Comparison of ENCODE assay signal across 1 cellular context in the genomic region with DNA sequence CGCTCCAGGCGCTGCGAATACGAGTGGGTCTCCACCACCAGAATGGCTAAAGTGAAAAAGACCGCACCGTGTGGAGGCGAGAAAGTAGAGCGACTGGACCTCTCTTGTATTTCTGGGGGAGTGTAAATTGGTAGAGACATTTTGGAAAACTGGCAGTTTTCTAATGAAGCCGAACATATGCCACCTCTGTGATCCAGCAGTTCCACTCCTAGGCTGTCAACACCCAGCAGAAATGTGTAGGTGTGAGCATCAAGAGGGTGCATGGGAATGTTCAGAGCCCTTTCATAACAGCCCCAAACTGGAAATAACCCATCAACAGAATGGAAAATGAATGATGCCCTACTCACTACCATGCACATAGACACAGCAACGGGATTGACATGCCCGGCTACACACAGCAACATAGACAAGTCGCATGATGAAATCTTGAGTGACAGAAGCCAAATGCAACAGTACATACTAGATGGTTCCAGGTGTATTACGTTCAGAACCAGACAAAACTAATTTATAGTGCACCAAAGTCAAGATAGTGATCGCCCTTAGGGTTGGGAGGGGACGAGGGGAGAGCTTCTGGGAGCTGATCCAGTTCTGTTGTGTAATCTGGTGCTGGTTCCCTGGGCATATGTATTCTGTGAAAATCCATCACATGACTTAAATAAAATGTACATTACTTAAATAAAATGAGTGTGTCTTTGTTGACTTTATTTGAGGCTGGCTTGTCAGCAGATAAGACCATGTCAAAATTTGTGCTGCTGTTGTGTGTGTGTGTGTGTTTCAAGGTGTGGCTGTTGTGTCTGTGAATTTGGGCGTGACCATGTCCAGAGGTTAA.
TF ChIP-seq lines count a peak whose summit lies in the region.

No MANE protein-coding gene starts in this region.

TF ChIP-seq in K562, 482 proteins besides CTCF, POLR2A, EP300 and RAD21 (continues in another document):
- TF ChIP-seq ILK (tag; IDR thresholded peaks at IDR 0.05; ENCODE audit: borderline replicate concordance, low read depth): no peak
- TF ChIP-seq, protein P1, sequence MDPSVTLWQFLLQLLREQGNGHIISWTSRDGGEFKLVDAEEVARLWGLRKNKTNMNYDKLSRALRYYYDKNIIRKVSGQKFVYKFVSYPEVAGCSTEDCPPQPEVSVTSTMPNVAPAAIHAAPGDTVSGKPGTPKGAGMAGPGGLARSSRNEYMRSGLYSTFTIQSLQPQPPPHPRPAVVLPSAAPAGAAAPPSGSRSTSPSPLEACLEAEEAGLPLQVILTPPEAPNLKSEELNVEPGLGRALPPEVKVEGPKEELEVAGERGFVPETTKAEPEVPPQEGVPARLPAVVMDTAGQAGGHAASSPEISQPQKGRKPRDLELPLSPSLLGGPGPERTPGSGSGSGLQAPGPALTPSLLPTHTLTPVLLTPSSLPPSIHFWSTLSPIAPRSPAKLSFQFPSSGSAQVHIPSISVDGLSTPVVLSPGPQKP (CRISPR knock-in tag; IDR thresholded peaks at IDR 0.05): no peak
- no peak for TF ChIP-seq ZNF780A (CRISPR knock-in tag; IDR thresholded peaks at IDR 0.05)
- no peak for TF ChIP-seq ZNF583 (CRISPR knock-in tag; IDR thresholded peaks at IDR 0.05)
- TF ChIP-seq KDM4B (IDR thresholded peaks at IDR 0.05; ENCODE audit: borderline replicate concordance in 2 of 2, low read depth in 1 of 2): 0 out of 4 replicates have a peak, but pooled peaks of 1 of the 2 experiments have one; percentile 17
- no peak for TF ChIP-seq ZNF586 (CRISPR knock-in tag; conservative IDR thresholded peaks at IDR 0.05)
- TF ChIP-seq GABPA (tag; conservative IDR thresholded peaks at IDR 0.05; ENCODE audit: low read depth): no peak
- no peak for TF ChIP-seq TAL1 (IDR thresholded peaks at IDR 0.05)
- TF ChIP-seq ZNF384 (IDR thresholded peaks at IDR 0.05; ENCODE audit: low read depth, low read length): no peak
- TF ChIP-seq, protein P2, sequence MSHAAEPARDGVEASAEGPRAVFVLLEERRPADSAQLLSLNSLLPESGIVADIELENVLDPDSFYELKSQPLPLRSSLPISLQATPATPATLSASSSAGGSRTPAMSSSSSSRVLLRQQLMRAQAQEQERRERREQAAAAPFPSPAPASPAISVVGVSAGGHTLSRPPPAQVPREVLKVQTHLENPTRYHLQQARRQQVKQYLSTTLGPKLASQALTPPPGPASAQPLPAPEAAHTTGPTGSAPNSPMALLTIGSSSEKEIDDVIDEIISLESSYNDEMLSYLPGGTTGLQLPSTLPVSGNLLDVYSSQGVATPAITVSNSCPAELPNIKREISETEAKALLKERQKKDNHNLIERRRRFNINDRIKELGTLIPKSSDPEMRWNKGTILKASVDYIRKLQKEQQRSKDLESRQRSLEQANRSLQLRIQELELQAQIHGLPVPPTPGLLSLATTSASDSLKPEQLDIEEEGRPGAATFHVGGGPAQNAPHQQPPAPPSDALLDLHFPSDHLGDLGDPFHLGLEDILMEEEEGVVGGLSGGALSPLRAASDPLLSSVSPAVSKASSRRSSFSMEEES (CRISPR knock-in tag; IDR thresholded peaks at IDR 0.05): peak; percentile 69
- TF ChIP-seq, protein P3, sequence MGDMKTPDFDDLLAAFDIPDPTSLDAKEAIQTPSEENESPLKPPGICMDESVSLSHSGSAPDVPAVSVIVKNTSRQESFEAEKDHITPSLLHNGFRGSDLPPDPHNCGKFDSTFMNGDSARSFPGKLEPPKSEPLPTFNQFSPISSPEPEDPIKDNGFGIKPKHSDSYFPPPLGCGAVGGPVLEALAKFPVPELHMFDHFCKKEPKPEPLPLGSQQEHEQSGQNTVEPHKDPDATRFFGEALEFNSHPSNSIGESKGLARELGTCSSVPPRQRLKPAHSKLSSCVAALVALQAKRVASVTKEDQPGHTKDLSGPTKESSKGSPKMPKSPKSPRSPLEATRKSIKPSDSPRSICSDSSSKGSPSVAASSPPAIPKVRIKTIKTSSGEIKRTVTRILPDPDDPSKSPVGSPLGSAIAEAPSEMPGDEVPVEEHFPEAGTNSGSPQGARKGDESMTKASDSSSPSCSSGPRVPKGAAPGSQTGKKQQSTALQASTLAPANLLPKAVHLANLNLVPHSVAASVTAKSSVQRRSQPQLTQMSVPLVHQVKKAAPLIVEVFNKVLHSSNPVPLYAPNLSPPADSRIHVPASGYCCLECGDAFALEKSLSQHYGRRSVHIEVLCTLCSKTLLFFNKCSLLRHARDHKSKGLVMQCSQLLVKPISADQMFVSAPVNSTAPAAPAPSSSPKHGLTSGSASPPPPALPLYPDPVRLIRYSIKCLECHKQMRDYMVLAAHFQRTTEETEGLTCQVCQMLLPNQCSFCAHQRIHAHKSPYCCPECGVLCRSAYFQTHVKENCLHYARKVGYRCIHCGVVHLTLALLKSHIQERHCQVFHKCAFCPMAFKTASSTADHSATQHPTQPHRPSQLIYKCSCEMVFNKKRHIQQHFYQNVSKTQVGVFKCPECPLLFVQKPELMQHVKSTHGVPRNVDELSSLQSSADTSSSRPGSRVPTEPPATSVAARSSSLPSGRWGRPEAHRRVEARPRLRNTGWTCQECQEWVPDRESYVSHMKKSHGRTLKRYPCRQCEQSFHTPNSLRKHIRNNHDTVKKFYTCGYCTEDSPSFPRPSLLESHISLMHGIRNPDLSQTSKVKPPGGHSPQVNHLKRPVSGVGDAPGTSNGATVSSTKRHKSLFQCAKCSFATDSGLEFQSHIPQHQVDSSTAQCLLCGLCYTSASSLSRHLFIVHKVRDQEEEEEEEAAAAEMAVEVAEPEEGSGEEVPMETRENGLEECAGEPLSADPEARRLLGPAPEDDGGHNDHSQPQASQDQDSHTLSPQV (IDR thresholded peaks at IDR 0.05): peak; percentile 59
- TF ChIP-seq, protein P4, sequence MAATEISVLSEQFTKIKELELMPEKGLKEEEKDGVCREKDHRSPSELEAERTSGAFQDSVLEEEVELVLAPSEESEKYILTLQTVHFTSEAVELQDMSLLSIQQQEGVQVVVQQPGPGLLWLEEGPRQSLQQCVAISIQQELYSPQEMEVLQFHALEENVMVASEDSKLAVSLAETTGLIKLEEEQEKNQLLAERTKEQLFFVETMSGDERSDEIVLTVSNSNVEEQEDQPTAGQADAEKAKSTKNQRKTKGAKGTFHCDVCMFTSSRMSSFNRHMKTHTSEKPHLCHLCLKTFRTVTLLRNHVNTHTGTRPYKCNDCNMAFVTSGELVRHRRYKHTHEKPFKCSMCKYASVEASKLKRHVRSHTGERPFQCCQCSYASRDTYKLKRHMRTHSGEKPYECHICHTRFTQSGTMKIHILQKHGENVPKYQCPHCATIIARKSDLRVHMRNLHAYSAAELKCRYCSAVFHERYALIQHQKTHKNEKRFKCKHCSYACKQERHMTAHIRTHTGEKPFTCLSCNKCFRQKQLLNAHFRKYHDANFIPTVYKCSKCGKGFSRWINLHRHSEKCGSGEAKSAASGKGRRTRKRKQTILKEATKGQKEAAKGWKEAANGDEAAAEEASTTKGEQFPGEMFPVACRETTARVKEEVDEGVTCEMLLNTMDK (IDR thresholded peaks at IDR 0.05; ENCODE audit: borderline replicate concordance, insufficient read depth, low read depth, low read length, poor library complexity, severe bottlenecking): no peak
- TF ChIP-seq ZC3H11A (IDR thresholded peaks at IDR 0.05; ENCODE audit: low read depth, low read length): no peak
- TF ChIP-seq, protein P5, sequence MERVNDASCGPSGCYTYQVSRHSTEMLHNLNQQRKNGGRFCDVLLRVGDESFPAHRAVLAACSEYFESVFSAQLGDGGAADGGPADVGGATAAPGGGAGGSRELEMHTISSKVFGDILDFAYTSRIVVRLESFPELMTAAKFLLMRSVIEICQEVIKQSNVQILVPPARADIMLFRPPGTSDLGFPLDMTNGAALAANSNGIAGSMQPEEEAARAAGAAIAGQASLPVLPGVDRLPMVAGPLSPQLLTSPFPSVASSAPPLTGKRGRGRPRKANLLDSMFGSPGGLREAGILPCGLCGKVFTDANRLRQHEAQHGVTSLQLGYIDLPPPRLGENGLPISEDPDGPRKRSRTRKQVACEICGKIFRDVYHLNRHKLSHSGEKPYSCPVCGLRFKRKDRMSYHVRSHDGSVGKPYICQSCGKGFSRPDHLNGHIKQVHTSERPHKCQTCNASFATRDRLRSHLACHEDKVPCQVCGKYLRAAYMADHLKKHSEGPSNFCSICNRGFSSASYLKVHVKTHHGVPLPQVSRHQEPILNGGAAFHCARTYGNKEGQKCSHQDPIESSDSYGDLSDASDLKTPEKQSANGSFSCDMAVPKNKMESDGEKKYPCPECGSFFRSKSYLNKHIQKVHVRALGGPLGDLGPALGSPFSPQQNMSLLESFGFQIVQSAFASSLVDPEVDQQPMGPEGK (CRISPR knock-in tag; IDR thresholded peaks at IDR 0.05; ENCODE audit: borderline replicate concordance): no peak
- TF ChIP-seq HOXB6 (CRISPR knock-in tag; IDR thresholded peaks at IDR 0.05; ENCODE audit: borderline replicate concordance): no peak
- TF ChIP-seq POLR3G (IDR thresholded peaks at IDR 0.05; ENCODE audit: extremely low read depth, insufficient read length, insufficient replicate concordance): no peak
- TF ChIP-seq, protein P6, sequence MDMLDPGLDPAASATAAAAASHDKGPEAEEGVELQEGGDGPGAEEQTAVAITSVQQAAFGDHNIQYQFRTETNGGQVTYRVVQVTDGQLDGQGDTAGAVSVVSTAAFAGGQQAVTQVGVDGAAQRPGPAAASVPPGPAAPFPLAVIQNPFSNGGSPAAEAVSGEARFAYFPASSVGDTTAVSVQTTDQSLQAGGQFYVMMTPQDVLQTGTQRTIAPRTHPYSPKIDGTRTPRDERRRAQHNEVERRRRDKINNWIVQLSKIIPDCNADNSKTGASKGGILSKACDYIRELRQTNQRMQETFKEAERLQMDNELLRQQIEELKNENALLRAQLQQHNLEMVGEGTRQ (CRISPR knock-in tag; IDR thresholded peaks at IDR 0.05): no peak
- no peak for TF ChIP-seq ZNF134 (CRISPR knock-in tag; conservative IDR thresholded peaks at IDR 0.05)
- TF ChIP-seq, protein P7, sequence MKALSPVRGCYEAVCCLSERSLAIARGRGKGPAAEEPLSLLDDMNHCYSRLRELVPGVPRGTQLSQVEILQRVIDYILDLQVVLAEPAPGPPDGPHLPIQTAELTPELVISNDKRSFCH (CRISPR knock-in tag; IDR thresholded peaks at IDR 0.05): no peak
- TF ChIP-seq, protein P7 (tag; IDR thresholded peaks at IDR 0.05): 0 out of 2 replicates have a peak, but pooled peaks have one; percentile 2
- TF ChIP-seq CHD1 (IDR thresholded peaks at IDR 0.05; ENCODE audit: low read length): no peak
- TF ChIP-seq RUNX1 (IDR thresholded peaks at IDR 0.05; ENCODE audit: low read depth): no peak
- TF ChIP-seq TAF7 (tag; IDR thresholded peaks at IDR 0.05): no peak
- TF ChIP-seq, protein P8, sequence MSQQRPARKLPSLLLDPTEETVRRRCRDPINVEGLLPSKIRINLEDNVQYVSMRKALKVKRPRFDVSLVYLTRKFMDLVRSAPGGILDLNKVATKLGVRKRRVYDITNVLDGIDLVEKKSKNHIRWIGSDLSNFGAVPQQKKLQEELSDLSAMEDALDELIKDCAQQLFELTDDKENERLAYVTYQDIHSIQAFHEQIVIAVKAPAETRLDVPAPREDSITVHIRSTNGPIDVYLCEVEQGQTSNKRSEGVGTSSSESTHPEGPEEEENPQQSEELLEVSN (IDR thresholded peaks at IDR 0.05; ENCODE audit: borderline replicate concordance in 1 of 2, extremely low read depth in 1 of 2, insufficient read depth in 1 of 2, insufficient read length in 1 of 2, low read depth in 1 of 2, low read length in 1 of 2, poor library complexity in 1 of 2, severe bottlenecking in 1 of 2): no peak
- no peak for TF ChIP-seq SRSF3 (IDR thresholded peaks at IDR 0.05; ENCODE audit: insufficient read depth, low read length)
- no peak for TF ChIP-seq TCF7L2 (IDR thresholded peaks at IDR 0.05; ENCODE audit: low read depth, low read length)
- no peak for TF ChIP-seq GATAD2B (IDR thresholded peaks at IDR 0.05; ENCODE audit: borderline replicate concordance)
- no peak for TF ChIP-seq POLR3A (IDR thresholded peaks at IDR 0.05; ENCODE audit: borderline replicate concordance, extremely low read depth, insufficient read depth, insufficient read length)
- no peak for TF ChIP-seq ASH1L (IDR thresholded peaks at IDR 0.05; ENCODE audit: borderline replicate concordance, low read depth, partially characterized antibody)
- TF ChIP-seq JUN (IDR thresholded peaks at IDR 0.05; ENCODE audit: borderline replicate concordance, low read depth, low read length): no peak
- peak; percentile 25; the same call in 1 of the 2 replicates for TF ChIP-seq JUN (CRISPR knock-in tag; IDR thresholded peaks at IDR 0.05; ENCODE audit: borderline replicate concordance)
- TF ChIP-seq HEY1 (CRISPR knock-in tag; IDR thresholded peaks at IDR 0.05; ENCODE audit: borderline replicate concordance): no peak
- no peak for TF ChIP-seq HNRNPK (IDR thresholded peaks at IDR 0.05; ENCODE audit: low read depth, low read length, poor library complexity, severe bottlenecking)
- no peak for TF ChIP-seq ZNF766 (CRISPR knock-in tag; conservative IDR thresholded peaks at IDR 0.05)
- no peak; the same call in 1 of the 2 replicates for TF ChIP-seq MTA3 (IDR thresholded peaks at IDR 0.05; ENCODE audit: borderline replicate concordance)
- no peak for TF ChIP-seq KAT7 (CRISPR knock-in tag; IDR thresholded peaks at IDR 0.05; ENCODE audit: borderline replicate concordance)
- TF ChIP-seq GATA2 (CRISPR knock-in tag; IDR thresholded peaks at IDR 0.05): peak; percentile 20; the same call in 1 of the 2 replicates
- peak; percentile 18; the same call in 1 of the 2 replicates for TF ChIP-seq ZNF589 (CRISPR knock-in tag; IDR thresholded peaks at IDR 0.05; ENCODE audit: low read depth)
- TF ChIP-seq CCAR2 (IDR thresholded peaks at IDR 0.05; ENCODE audit: low read depth, low read length): no peak
- TF ChIP-seq FOXK2 (conservative IDR thresholded peaks at IDR 0.05 in 1 of 2, IDR thresholded peaks at IDR 0.05 in 1 of 2; ENCODE audit: low read depth in 2 of 2): peak in 1 of 2 experiments; percentile 52; a peak in 1 of 4 replicates
- TF ChIP-seq POLR2B (IDR thresholded peaks at IDR 0.05; ENCODE audit: low read depth, partially characterized antibody): no peak
- TF ChIP-seq KLF13 (tag; IDR thresholded peaks at IDR 0.05; ENCODE audit: borderline replicate concordance, low read depth): no peak
- no peak for TF ChIP-seq ELF2 (CRISPR knock-in tag; IDR thresholded peaks at IDR 0.05)
